ENCODE assay signal across 1 cellular context in the genomic region with DNA sequence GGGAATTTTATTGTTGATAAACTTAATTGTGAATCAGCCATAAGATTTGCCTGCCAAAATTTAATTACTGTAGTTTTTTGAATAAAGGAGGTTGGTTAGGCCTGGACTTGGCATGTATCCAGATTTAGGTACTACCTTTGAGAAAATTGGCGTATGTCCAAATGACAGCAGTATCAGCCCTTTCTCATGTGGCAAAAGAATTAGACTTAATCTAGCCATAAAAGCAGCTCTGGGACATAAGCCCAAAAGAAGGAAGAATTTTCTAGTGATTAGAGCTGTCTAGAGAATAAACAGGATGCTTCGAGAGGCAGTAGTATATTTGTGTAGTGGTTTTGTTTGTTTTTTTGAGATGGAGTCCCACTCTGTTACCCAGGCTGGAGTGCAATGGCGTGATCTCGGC.
A peak's percentile ranks its signal among the peaks of the same experiment; 100 is the strongest.
TF ChIP-seq lines count a peak whose summit lies in the region.

No MANE protein-coding gene starts in this region.

TF ChIP-seq in K562, 482 proteins besides CTCF, POLR2A, EP300 and RAD21 (continued from another document):
- TF ChIP-seq ZNF79 (CRISPR knock-in tag; IDR thresholded peaks at IDR 0.05; ENCODE audit: low read depth) (no peak), ZNF146 (CRISPR knock-in tag; IDR thresholded peaks at IDR 0.05; ENCODE audit: unreplicated experiment) (no peak), ADNP (tag; IDR thresholded peaks at IDR 0.05) (no peak), GTF2E2 (tag; IDR thresholded peaks at IDR 0.05) (no peak), NFIX (CRISPR knock-in tag; IDR thresholded peaks at IDR 0.05; ENCODE audit: low read depth) (peak; percentile 53; the same call in 1 of the 2 replicates), CHD4 (IDR thresholded peaks at IDR 0.05; ENCODE audit: insufficient read depth, insufficient replicate concordance, low read depth, low read length, poor library complexity, severe bottlenecking) (no peak)
- TF ChIP-seq, protein P1, sequence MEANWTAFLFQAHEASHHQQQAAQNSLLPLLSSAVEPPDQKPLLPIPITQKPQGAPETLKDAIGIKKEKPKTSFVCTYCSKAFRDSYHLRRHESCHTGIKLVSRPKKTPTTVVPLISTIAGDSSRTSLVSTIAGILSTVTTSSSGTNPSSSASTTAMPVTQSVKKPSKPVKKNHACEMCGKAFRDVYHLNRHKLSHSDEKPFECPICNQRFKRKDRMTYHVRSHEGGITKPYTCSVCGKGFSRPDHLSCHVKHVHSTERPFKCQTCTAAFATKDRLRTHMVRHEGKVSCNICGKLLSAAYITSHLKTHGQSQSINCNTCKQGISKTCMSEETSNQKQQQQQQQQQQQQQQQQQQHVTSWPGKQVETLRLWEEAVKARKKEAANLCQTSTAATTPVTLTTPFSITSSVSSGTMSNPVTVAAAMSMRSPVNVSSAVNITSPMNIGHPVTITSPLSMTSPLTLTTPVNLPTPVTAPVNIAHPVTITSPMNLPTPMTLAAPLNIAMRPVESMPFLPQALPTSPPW (CRISPR knock-in tag; IDR thresholded peaks at IDR 0.05), result no peak
